In the genomic region with DNA sequence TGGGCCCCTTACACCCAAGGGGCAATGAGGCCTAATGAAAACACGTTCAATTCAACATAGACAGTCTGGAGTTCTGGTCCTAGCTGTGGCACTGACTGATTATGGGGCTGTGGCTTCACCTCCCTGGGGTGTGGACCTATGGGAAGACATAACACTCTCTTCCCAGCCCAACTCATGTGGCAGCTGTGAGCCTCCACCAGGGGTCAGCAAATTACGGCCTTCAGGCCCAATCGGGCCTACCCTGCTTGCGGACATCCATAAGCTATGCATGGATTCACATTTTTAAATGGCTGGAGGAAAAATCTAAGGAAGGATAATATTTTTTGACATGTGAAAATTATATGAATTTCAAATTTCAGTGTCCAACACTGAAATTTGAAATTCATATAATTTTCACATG, we compare ENCODE assay signal across 7 cellular contexts.
DNase-seq lines count a peak whose midpoint lies in the region; ATAC-seq and TF ChIP-seq lines count a peak whose summit lies in the region.

No MANE protein-coding gene starts in this region.

- H3K9me3 Mint-ChIP-seq in activated CD8-positive, alpha-beta T cell treated with anti-CD3 and anti-CD28 coated beads for 36 hours, result no peaks in the 10 kb centered on the region

- CTCF ChIA-PET in activated CD8-positive, alpha-beta T cell treated with anti-CD3 and anti-CD28 coated beads for 36 hours (lab: Charles Lee), result interaction anchor here (0.9 to 6.1 kb wide), 4 partner anchors 12 to 104 kb away, joined by 3 to 42 read pairs (median 4); a partner anchor contains a TSS

- DNase-seq in GDM1 (lab: John Stamatoyannopoulos, UW), result peak; percentile 5
- DNase-seq in activated CD8-positive, alpha-beta T cell treated with anti-CD3 and anti-CD28 coated beads for 36 hours, result peak; percentile 26
- DNase-seq in left lobe of liver (ENCODE audit: low spot score), result no peak
- no peak for DNase-seq in NCI-H2107 (lab: John Stamatoyannopoulos, UW)

- intact Hi-C loops in activated CD8-positive, alpha-beta T cell treated with anti-CD3 and anti-CD28 coated beads for 36 hours (cut with micrococcal nuclease), result loop anchor here (10.0 kb wide), 1 partner anchor 99 kb away; a partner anchor contains a TSS

- peak; percentile 61 for TF ChIP-seq CTCF in activated CD8-positive, alpha-beta T cell treated with anti-CD3 and anti-CD28 coated beads for 36 hours (IDR thresholded peaks at IDR 0.05)

- no peaks in the 10 kb centered on the region for H3K27me3 Mint-ChIP-seq in activated CD8-positive, alpha-beta T cell treated with anti-CD3 and anti-CD28 coated beads for 36 hours

- no peaks in the 10 kb centered on the region for H3K4me1 Mint-ChIP-seq in activated CD8-positive, alpha-beta T cell treated with anti-CD3 and anti-CD28 coated beads for 36 hours (ENCODE audit: low read depth)

- H3K36me3 Mint-ChIP-seq in activated CD8-positive, alpha-beta T cell treated with anti-CD3 and anti-CD28 coated beads for 36 hours (ENCODE audit: low read depth), result no peaks in the 10 kb centered on the region

- no peak overlapping the region for H3K4me3 Mint-ChIP-seq in activated CD8-positive, alpha-beta T cell treated with anti-CD3 and anti-CD28 coated beads for 36 hours

- peak; percentile 54 for ATAC-seq in HG02678 (IDR thresholded peaks at IDR 0.05; ENCODE audit: unreplicated experiment)
- ATAC-seq in activated CD8-positive, alpha-beta T cell treated with anti-CD3 and anti-CD28 coated beads for 36 hours, result peak; percentile 47
- peak; percentile 54 for ATAC-seq in left lobe of liver
- ATAC-seq in GM21576 (IDR thresholded peaks at IDR 0.05; ENCODE audit: unreplicated experiment), result no peak
- no peak for ATAC-seq in HG02759 (IDR thresholded peaks at IDR 0.05; ENCODE audit: unreplicated experiment)

- POLR2A ChIA-PET in activated CD8-positive, alpha-beta T cell treated with anti-CD3 and anti-CD28 coated beads for 36 hours (lab: Charles Lee), result no interaction called here

- H3K27ac Mint-ChIP-seq in activated CD8-positive, alpha-beta T cell treated with anti-CD3 and anti-CD28 coated beads for 36 hours, result no peak overlapping the region

Comparison
In these comparisons a context has a peak if more than half of its experiments do, and no peak if none do; other contexts are left out.
1. DNase-seq: peak in GDM1 (single experiment) and activated CD8-positive, alpha-beta T cell treated with anti-CD3 and anti-CD28 coated beads for 36 hours (single experiment); none in left lobe of liver (single experiment) and NCI-H2107 (single experiment).
2. ATAC-seq: peak in HG02678 (single experiment), activated CD8-positive, alpha-beta T cell treated with anti-CD3 and anti-CD28 coated beads for 36 hours (single experiment) and left lobe of liver (single experiment); none in GM21576 (single experiment) and HG02759 (single experiment).